In the genomic region with DNA sequence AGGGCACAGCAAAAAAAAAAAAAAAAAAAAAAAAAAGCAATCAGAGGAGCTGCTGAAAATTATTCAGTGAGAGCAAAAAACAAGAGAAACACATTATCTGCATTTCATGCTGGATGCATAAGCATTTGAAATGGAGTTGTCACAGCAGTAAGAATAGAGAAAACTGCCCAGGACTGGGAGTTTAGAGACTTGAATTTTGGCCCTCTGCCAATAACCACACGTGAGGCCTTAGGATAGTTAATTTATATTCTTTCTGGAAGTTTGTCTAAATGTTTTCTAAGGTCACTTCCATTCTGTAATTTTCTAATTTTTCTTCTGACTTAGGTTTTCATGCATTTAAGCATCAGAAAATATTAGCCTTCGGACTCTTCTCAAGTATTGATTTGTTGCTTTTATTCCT, we compare ENCODE assay signal across 1 cellular context.
TF ChIP-seq lines count a peak whose summit lies in the region.

No MANE protein-coding gene starts in this region.

TF ChIP-seq in K562, 482 proteins besides CTCF, POLR2A, EP300 and RAD21 (continued from another document):
- TF ChIP-seq, protein P1, sequence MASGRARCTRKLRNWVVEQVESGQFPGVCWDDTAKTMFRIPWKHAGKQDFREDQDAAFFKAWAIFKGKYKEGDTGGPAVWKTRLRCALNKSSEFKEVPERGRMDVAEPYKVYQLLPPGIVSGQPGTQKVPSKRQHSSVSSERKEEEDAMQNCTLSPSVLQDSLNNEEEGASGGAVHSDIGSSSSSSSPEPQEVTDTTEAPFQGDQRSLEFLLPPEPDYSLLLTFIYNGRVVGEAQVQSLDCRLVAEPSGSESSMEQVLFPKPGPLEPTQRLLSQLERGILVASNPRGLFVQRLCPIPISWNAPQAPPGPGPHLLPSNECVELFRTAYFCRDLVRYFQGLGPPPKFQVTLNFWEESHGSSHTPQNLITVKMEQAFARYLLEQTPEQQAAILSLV (tag; IDR thresholded peaks at IDR 0.05), result no peak
- TF ChIP-seq ZNF354B (CRISPR knock-in tag; IDR thresholded peaks at IDR 0.05) (no peak), ZNF780A (CRISPR knock-in tag; IDR thresholded peaks at IDR 0.05) (no peak), POLR3G (IDR thresholded peaks at IDR 0.05; ENCODE audit: extremely low read depth, insufficient read length, insufficient replicate concordance) (no peak), HNRNPK (IDR thresholded peaks at IDR 0.05; ENCODE audit: low read depth, low read length, poor library complexity, severe bottlenecking) (no peak), HNRNPL (IDR thresholded peaks at IDR 0.05; ENCODE audit: low read depth, low read length) (no peak), MAX (CRISPR knock-in tag; IDR thresholded peaks at IDR 0.05) (no peak), POU5F1 (IDR thresholded peaks at IDR 0.05; ENCODE audit: borderline replicate concordance, low read depth, low read length, partially characterized antibody) (no peak), ILK (tag; IDR thresholded peaks at IDR 0.05; ENCODE audit: borderline replicate concordance, low read depth) (no peak), RFX1 (IDR thresholded peaks at IDR 0.05) (no peak), NEUROD1 (IDR thresholded peaks at IDR 0.05; ENCODE audit: borderline replicate concordance, low read depth, low read length, partially characterized antibody) (no peak), ZBTB8A (IDR thresholded peaks at IDR 0.05; ENCODE audit: partially characterized antibody) (no peak), XRCC4 (IDR thresholded peaks at IDR 0.05; ENCODE audit: extremely low read depth, insufficient read depth, insufficient read length) (no peak), BHLHE40 (IDR thresholded peaks at IDR 0.05; ENCODE audit: low read length) (peak; percentile 36; the same call in 1 of the 2 replicates), TARDBP (IDR thresholded peaks at IDR 0.05) (no peak), RBM14 (IDR thresholded peaks at IDR 0.05; ENCODE audit: borderline replicate concordance, insufficient read depth, low read depth, low read length) (no peak), ETS2 (tag; IDR thresholded peaks at IDR 0.05; ENCODE audit: borderline replicate concordance, poor library complexity, severe bottlenecking) (no peak), ZNF668 (CRISPR knock-in tag; IDR thresholded peaks at IDR 0.05) (no peak), HDGF (IDR thresholded peaks at IDR 0.05) (no peak), RFX5 (IDR thresholded peaks at IDR 0.05; ENCODE audit: low read depth, low read length) (no peak), TAF15 (IDR thresholded peaks at IDR 0.05; ENCODE audit: low read depth, low read length) (no peak), ZNF253 (CRISPR knock-in tag; conservative IDR thresholded peaks at IDR 0.05) (no peak)
- TF ChIP-seq, protein P2, sequence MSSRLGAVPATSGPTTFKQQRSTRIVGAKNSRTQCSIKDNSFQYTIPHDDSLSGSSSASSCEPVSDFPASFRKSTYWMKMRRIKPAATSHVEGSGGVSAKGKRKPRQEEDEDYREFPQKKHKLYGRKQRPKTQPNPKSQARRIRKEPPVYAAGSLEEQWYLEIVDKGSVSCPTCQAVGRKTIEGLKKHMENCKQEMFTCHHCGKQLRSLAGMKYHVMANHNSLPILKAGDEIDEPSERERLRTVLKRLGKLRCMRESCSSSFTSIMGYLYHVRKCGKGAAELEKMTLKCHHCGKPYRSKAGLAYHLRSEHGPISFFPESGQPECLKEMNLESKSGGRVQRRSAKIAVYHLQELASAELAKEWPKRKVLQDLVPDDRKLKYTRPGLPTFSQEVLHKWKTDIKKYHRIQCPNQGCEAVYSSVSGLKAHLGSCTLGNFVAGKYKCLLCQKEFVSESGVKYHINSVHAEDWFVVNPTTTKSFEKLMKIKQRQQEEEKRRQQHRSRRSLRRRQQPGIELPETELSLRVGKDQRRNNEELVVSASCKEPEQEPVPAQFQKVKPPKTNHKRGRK (tag; IDR thresholded peaks at IDR 0.05), result no peak
TF ChIP-seq in K562: peak in this region for 6.
